8 cellular contexts compared by ENCODE assay signal in genomic region chr2:231613655-231614558, GRCh38. TPM values are rescaled to one million over a fixed set of nuclear protein-coding genes. Genes with fewer than 3 reads are reported as not detected.
DNase-seq lines count a peak whose midpoint lies in the region; ATAC-seq and TF ChIP-seq lines count a peak whose summit lies in the region.

No MANE protein-coding gene starts in this region.

- ATAC-seq in HG03354 (IDR thresholded peaks at IDR 0.05; ENCODE audit: poor library complexity, severe bottlenecking, unreplicated experiment): peak; percentile 71

- H3K36me3 ChIP-seq in NT2/D1 (ENCODE audit: insufficient read depth, insufficient read length, low read length) (no peaks in the 10 kb centered on the region), mucosa of rectum (ENCODE audit: control insufficient read depth in 2 of 2, insufficient read depth in 2 of 2, low read length in 2 of 2) (no peaks in the 10 kb centered on the region)

- H3K9me3 ChIP-seq in NT2/D1 (ENCODE audit: insufficient read depth, low read length) (no peaks in the 10 kb centered on the region), mucosa of rectum (ENCODE audit: control insufficient read depth in 2 of 2, low read length in 2 of 2) (no peaks in the 10 kb centered on the region)

- peaks cover 23% of the 10 kb centered on the region for H3K4me1 ChIP-seq in NT2/D1 (ENCODE audit: insufficient read depth, insufficient read length)
- H3K4me1 ChIP-seq in mucosa of rectum (ENCODE audit: control insufficient read depth in 2 of 2, insufficient read depth in 2 of 2, low read length in 2 of 2): peaks cover 35 to 40% of the 10 kb centered on the region in 2 donors

- peak overlapping the region; percentile 92 for H3K9ac ChIP-seq in NT2/D1 (ENCODE audit: insufficient read length, low read depth)
- peak overlapping the region; percentile 82 to 88 for H3K9ac ChIP-seq in mucosa of rectum (ENCODE audit: low read depth in 1 of 2, low read length in 2 of 2)

- DNase-seq in CD1c-positive myeloid dendritic cell (ENCODE audit: extremely low spot score) (peak; percentile 96), GM19238 (ENCODE audit: insufficient read length, low spot score) (peak; percentile 80), NT2/D1 (ENCODE audit: low read depth, low spot score) (peak; percentile 90), activated T-cell treated with anti-CD3 and anti-CD28 coated beads for 4 hours (peak; percentile 68), epithelial cell of proximal tubule (ENCODE audit: low read depth) (no peak)
- DNase-seq in stimulated activated CD8-positive, alpha-beta memory T cell treated with anti-CD3 and anti-CD28 coated beads, Interleukin-4, amount 100 ng/mL, for 4 hours (ENCODE audit: low read depth in 2 of 2, low spot score in 1 of 2): peak; percentile 44 to 65

- H3K4me3 ChIP-seq in NT2/D1 (ENCODE audit: insufficient read length, low read depth): peak overlapping the region; percentile 56
- peak overlapping the region; percentile 53 for H3K4me3 ChIP-seq in epithelial cell of proximal tubule (ENCODE audit: low read depth, low read length)
- peak overlapping the region; percentile 68 to 86 for H3K4me3 ChIP-seq in mucosa of rectum (ENCODE audit: low read length in 2 of 2)

- H3K27ac ChIP-seq in mucosa of rectum (ENCODE audit: low read depth in 2 of 2, low read length in 2 of 2): peak overlapping the region; percentile 95 to 98

- TF ChIP-seq CTCF in epithelial cell of proximal tubule (conservative IDR thresholded peaks at IDR 0.05; ENCODE audit: low read depth, low read length): no peak

- H3K27me3 ChIP-seq in NT2/D1 (ENCODE audit: insufficient read depth, insufficient read length) (no peaks in the 10 kb centered on the region), mucosa of rectum (ENCODE audit: control insufficient read depth in 2 of 2, insufficient read depth in 2 of 2, low read length in 2 of 2) (no peaks in the 10 kb centered on the region)

RNA-seq across cellular contexts. Expression of gene TEX44, which starts 21.2 kb away (rescaled TPM):
- not detected in 2 replicates for total RNA-seq in epithelial cell of proximal tubule
